9 cellular contexts compared by ENCODE assay signal in genomic region chr6:101396552-101397173, GRCh38. TPM values are rescaled to one million over a fixed set of nuclear protein-coding genes. Genes with fewer than 3 reads are reported as not detected.
DNase-seq lines count a peak whose midpoint lies in the region; ATAC-seq, FAIRE-seq and TF ChIP-seq lines count a peak whose summit lies in the region.
"Had no signal": no experiment of that assay in that cellular context is flagged by ENCODE, and none has a peak within 500 bp of the region (broad histone marks: within the 10 kb centered on the region; RNA-seq: fewer than 3 reads in every experiment).

No MANE protein-coding gene starts in this region.

- no peak overlapping the region for H2BK120ac ChIP-seq in H1 (replicated peaks; ENCODE audit: low read depth, low read length)

- H2AFZ ChIP-seq in H1 (ENCODE audit: low read length): no peak overlapping the region

- H4K91ac ChIP-seq in H1 (replicated peaks; ENCODE audit: insufficient read length, low read length): no peak overlapping the region

- no peak overlapping the region for H3K9ac ChIP-seq in H1 (replicated peaks in 1 of 4; ENCODE audit: extremely low read depth in 1 of 4, low read depth in 3 of 4, low read length in 3 of 4)

- H2BK12ac ChIP-seq in H1 (ENCODE audit: low read depth, low read length): no peak overlapping the region

- no peak overlapping the region for H3K23ac ChIP-seq in H1 (ENCODE audit: insufficient read length)

- peaks cover 4 to 22% (median 9%) of the 10 kb centered on the region in 4 experiments; a peak in 6 of 7 replicates for H3K4me1 ChIP-seq in H1 (replicated peaks in 1 of 4; ENCODE audit: control insufficient read depth in 3 of 4, insufficient read depth in 4 of 4, low read length in 3 of 4)
- H3K4me1 ChIP-seq in pancreas: no peaks in the 10 kb centered on the region

- 7% methylated on average over 3 of the region's 3 CpGs; no CpG with 5 or more reads in 1 of the 2 experiments for WGBS in H1 (ENCODE audit: extremely low coverage in 1 of 2, insufficient coverage in 1 of 2, insufficient read length in 1 of 2, insufficient replicate concordance in 2 of 2, low coverage in 1 of 2, low lambda C conversion rate in 2 of 2, missing lambda C conversion rate in 1 of 2), 2 experiments
- whole genome bisulfite sequencing in pancreas, 2 donors: 1 to 5% methylated on average over 3 of the region's 3 CpGs

- no peak overlapping the region for H3K4ac ChIP-seq in H1 (replicated peaks; ENCODE audit: insufficient read length, low read depth, low read length)

- no peaks in the 10 kb centered on the region for H3K79me2 ChIP-seq in H1 (ENCODE audit: control insufficient read depth in 1 of 2, insufficient read depth in 2 of 2, low read length in 2 of 2)

- DNase-seq in activated naive CD4-positive, alpha-beta T cell treated with anti-CD3 and anti-CD28 coated beads, Interleukin-2, amount 10 ng/mL, durations not matched to agents 7 days and 5 days: peak; percentile 73
- DNase-seq in activated naive CD4-positive, alpha-beta T cell treated with Interleukin-2 at 50 U/mL for 16 hours: no peak
- DNase-seq in RPMI7951 (ENCODE audit: low read depth): peak; percentile 44
- DNase-seq in H1 (ENCODE audit: low read depth in 1 of 2, low spot score in 2 of 2): peak in 1 of 2 experiments; percentile 81
- peak; percentile 30 to 70 (median 58) for DNase-seq in pancreas

- no peaks in the 10 kb centered on the region for H3K9me3 ChIP-seq in H1 (ENCODE audit: insufficient read depth in 2 of 2, low read depth in 1 of 2, low read length in 1 of 2)
- no peaks in the 10 kb centered on the region for H3K9me3 ChIP-seq in pancreas

- H4K8ac ChIP-seq in H1 (ENCODE audit: extremely low read depth, insufficient read depth, low read length): no peak overlapping the region

- no peak overlapping the region for H3K18ac ChIP-seq in H1 (ENCODE audit: extremely low read depth, low read length)

- H2BK5ac ChIP-seq in H1 (ENCODE audit: low read depth, low read length): no peak overlapping the region

- intact Hi-C loops in pancreas (cut with DNase I): no loop called here

- H3K14ac ChIP-seq in H1 (ENCODE audit: insufficient read length): no peak overlapping the region

- TF ChIP-seq CTCF in H1 (IDR thresholded peaks at IDR 0.05; ENCODE audit: control extremely low read depth in 1 of 3, insufficient read depth in 1 of 3, low read depth in 1 of 3, low read length in 3 of 3) (no peak), pancreas (IDR thresholded peaks at IDR 0.05) (no peak)

- peaks cover 31% of the 10 kb centered on the region for H3K23me2 ChIP-seq in H1 (ENCODE audit: low read depth, low read length)

- peaks cover 61% of the 10 kb centered on the region for H3K27me3 Mint-ChIP-seq in activated naive CD4-positive, alpha-beta T cell treated with anti-CD3 and anti-CD28 coated beads, Interleukin-2, amount 10 ng/mL, durations not matched to agents 7 days and 5 days

- CTCF ChIA-PET in activated naive CD4-positive, alpha-beta T cell treated with anti-CD3 and anti-CD28 coated beads, Interleukin-2, amount 10 ng/mL, durations not matched to agents 7 days and 5 days (lab: Charles Lee): no interaction called here
- CTCF ChIA-PET in H1 (lab: Charles Lee; ENCODE audit: partially characterized antibody): interaction anchor here (0.6 to 0.7 kb wide), 2 partner anchors 42 to 467 kb away, joined by 3 read pairs; no protein-coding TSS in a partner anchor

- H3K4me3 ChIP-seq in H1 (ENCODE audit: extremely low read depth in 1 of 4, insufficient read depth in 2 of 4, low read depth in 3 of 4, low read length in 4 of 4): no peak overlapping the region
- no peak overlapping the region for H3K4me3 ChIP-seq in pancreas

- no peak overlapping the region for H3K56ac ChIP-seq in H1 (replicated peaks; ENCODE audit: insufficient read length, low read depth, low read length)

- H3K36me3 Mint-ChIP-seq in activated naive CD4-positive, alpha-beta T cell treated with anti-CD3 and anti-CD28 coated beads, Interleukin-2, amount 10 ng/mL, durations not matched to agents 7 days and 5 days: no peaks in the 10 kb centered on the region
- H3K36me3 Mint-ChIP-seq: T-cell had no signal

- no peak for TF ChIP-seq EP300 in H1 (IDR thresholded peaks at IDR 0.05; ENCODE audit: borderline replicate concordance in 1 of 2, low read depth in 2 of 2, low read length in 2 of 2)

- FAIRE-seq in H1 (lab: Jason Lieb, UNC) (peak; percentile 28), pancreas (lab: Jason Lieb, UNC) (no peak)

- H3K4me2 ChIP-seq in H1 (ENCODE audit: insufficient read depth in 1 of 2, low read depth in 2 of 2, low read length in 2 of 2): no peak overlapping the region

- no peaks in the 10 kb centered on the region for H3K36me3 ChIP-seq in H1 (ENCODE audit: control insufficient read depth in 2 of 4, insufficient read depth in 4 of 4, low read length in 3 of 4)
- H3K36me3 ChIP-seq in pancreas: no peaks in the 10 kb centered on the region

- no peaks in the 10 kb centered on the region; the same call in 1 of the 2 replicates for H3K79me1 ChIP-seq in H1 (ENCODE audit: low read depth, low read length)

- no peak overlapping the region for H3K27ac ChIP-seq in H1 (ENCODE audit: low read depth, low read length)
- H3K27ac ChIP-seq in pancreas: no peak overlapping the region

- no peak for TF ChIP-seq POLR2A in H1 (IDR thresholded peaks at IDR 0.05; ENCODE audit: control extremely low read depth in 1 of 2, low read depth in 2 of 2, low read length in 2 of 2)

- peaks cover 2% of the 10 kb centered on the region for H3K4me1 Mint-ChIP-seq in activated naive CD4-positive, alpha-beta T cell treated with anti-CD3 and anti-CD28 coated beads, Interleukin-2, amount 10 ng/mL, durations not matched to agents 7 days and 5 days

- H4K20me1 ChIP-seq in H1 (replicated peaks in 1 of 2; ENCODE audit: control insufficient read depth in 1 of 2, insufficient read depth in 2 of 2, low read length in 2 of 2): peaks cover 0 to 2% of the 10 kb centered on the region in 2 experiments

- TF ChIP-seq RAD21 in H1 (IDR thresholded peaks at IDR 0.05 in 1 of 2, conservative IDR thresholded peaks at IDR 0.05 in 1 of 2; ENCODE audit: low read depth in 2 of 2, low read length in 2 of 2): no peak

- H3K27me3 ChIP-seq in H1 (replicated peaks in 1 of 4; ENCODE audit: control insufficient read depth in 3 of 4, extremely low read depth in 1 of 4, insufficient read depth in 3 of 4, low read length in 3 of 4) (peaks cover 25 to 69% (median 58%) of the 10 kb centered on the region in 4 experiments), pancreas (no peaks in the 10 kb centered on the region)

- POLR2A ChIA-PET in H1 (lab: Charles Lee; ENCODE audit: partially characterized antibody): no interaction called here

- no peak overlapping the region for H2BK15ac ChIP-seq in H1 (ENCODE audit: low read length)

- no peak overlapping the region for H3K4me3 Mint-ChIP-seq in activated naive CD4-positive, alpha-beta T cell treated with anti-CD3 and anti-CD28 coated beads, Interleukin-2, amount 10 ng/mL, durations not matched to agents 7 days and 5 days
- H3K4me3 Mint-ChIP-seq: T-cell had no signal

- no peak overlapping the region for H3K27ac Mint-ChIP-seq in activated naive CD4-positive, alpha-beta T cell treated with anti-CD3 and anti-CD28 coated beads, Interleukin-2, amount 10 ng/mL, durations not matched to agents 7 days and 5 days
- H3K27ac Mint-ChIP-seq: T-cell had no signal

- ATAC-seq in pancreas: peak in 2 of 4 donors; percentile 30 to 51
- ATAC-seq in GM21528 (IDR thresholded peaks at IDR 0.05; ENCODE audit: low FRiP score, unreplicated experiment): no peak
- no peak for ATAC-seq in GM18861 (IDR thresholded peaks at IDR 0.05; ENCODE audit: unreplicated experiment)
- no peak for ATAC-seq in HG03025 (IDR thresholded peaks at IDR 0.05; ENCODE audit: low FRiP score, unreplicated experiment)
- ATAC-seq: T-cell had no signal

- H2BK20ac ChIP-seq in H1 (ENCODE audit: low read length): no peak overlapping the region

- no peak overlapping the region for H2AK5ac ChIP-seq in H1 (ENCODE audit: low read depth, low read length)

- H3K9me3 Mint-ChIP-seq in activated naive CD4-positive, alpha-beta T cell treated with anti-CD3 and anti-CD28 coated beads, Interleukin-2, amount 10 ng/mL, durations not matched to agents 7 days and 5 days: no peaks in the 10 kb centered on the region

- H4K5ac ChIP-seq in H1 (ENCODE audit: insufficient read length, low read depth, low read length): no peak overlapping the region

TF ChIP-seq in H1, 55 proteins besides CTCF, POLR2A, EP300 and RAD21:
- TF ChIP-seq TEAD4 (IDR thresholded peaks at IDR 0.05; ENCODE audit: low read depth, low read length) (peak; percentile 89), ATF3 (IDR thresholded peaks at IDR 0.05; ENCODE audit: insufficient read depth, low read depth, low read length) (no peak), SIN3A (conservative IDR thresholded peaks at IDR 0.05 in 1 of 2, IDR thresholded peaks at IDR 0.05 in 1 of 2; ENCODE audit: low read depth in 1 of 2, low read length in 2 of 2) (0 out of 4 replicates have a peak, but pooled peaks have one; percentile 34 to 55), CHD2 (IDR thresholded peaks at IDR 0.05; ENCODE audit: low read length) (no peak)
TF ChIP-seq in H1: peak in this region for 2.

RNA-seq across cellular contexts. Expression of gene GRIK2, which starts 3.2 kb away (rescaled TPM):
- total RNA-seq in RPMI7951 (2014; rRNA removed; shearing (Covaris generic)): 0.88 and 2.0 TPM in 2 replicates
- 1.3 and 2.2 TPM in 2 replicates for total RNA-seq in H1 (2021; fragmentation: NEBNext Ultra II Directional; extraction: Animal tissue kit (Norgen Biotek cat#: 25700))
- polyA plus RNA-seq in H1 (2011; rRNA removed) (1.0 and 1.8 TPM in 2 replicates), pancreas (1 to 10 TPM in 1 of 2 donors, under 1 TPM in 1; 0.61 to 3.5 TPM)
- polyA plus RNA-seq in H1 (2011; cell fraction: cytosol; rRNA removed): 0.90 TPM
- polyA plus RNA-seq in H1 (2011; cell fraction: nucleus; rRNA removed): 3.0 TPM
- 1.1 to 1.9 TPM (median 1.5 TPM) in 4 replicates for polyA plus RNA-seq in H1 (2012, experiment 1 of 2)
- polyA plus RNA-seq in H1 (2012, experiment 2 of 2): 0.09 TPM
- polyA plus RNA-seq in H1 (2013, experiment 1 of 2): 6.1 TPM
- 5.4 TPM for polyA plus RNA-seq in H1 (2013, experiment 2 of 2)
- 13.8 and 17.8 TPM in 2 replicates for polyA minus RNA-seq in H1 (2011; rRNA and poly(A)+ RNA removed)
- 3.2 TPM for polyA minus RNA-seq in H1 (2011; cell fraction: cytosol; rRNA and poly(A)+ RNA removed)
- polyA minus RNA-seq in H1 (2011; cell fraction: nucleus; rRNA and poly(A)+ RNA removed): 27.4 TPM
- 1 to 10 TPM in 5 of 6 donors, under 1 TPM in 1; 0.79 to 3.4 (median 2.4) TPM for total RNA-seq in pancreas
